1 cellular context compared by ENCODE assay signal in genomic region chr19:39446365-39447084, GRCh38.
A peak's percentile ranks its signal among the peaks of the same experiment; 100 is the strongest.
TF ChIP-seq lines count a peak whose summit lies in the region.

No MANE protein-coding gene starts in this region.

TF ChIP-seq in GM12878, 131 proteins besides CTCF, POLR2A, EP300 and RAD21:
- TF ChIP-seq MLLT1 (IDR thresholded peaks at IDR 0.05) (peak; percentile 69), EGR1 (IDR thresholded peaks at IDR 0.05; ENCODE audit: borderline replicate concordance in 1 of 2, low read depth in 2 of 2, low read length in 2 of 2) (no peak), HSF1 (IDR thresholded peaks at IDR 0.05; ENCODE audit: low read depth, low read length) (no peak)
